In genomic region chr17:1229354-1229890, GRCh38 we compare ENCODE assay signal across 1 cellular context.
TF ChIP-seq lines count a peak whose summit lies in the region.

No MANE protein-coding gene starts in this region.

TF ChIP-seq in endothelial cell of umbilical vein, 7 proteins besides CTCF, POLR2A, EP300 and RAD21:
- TF ChIP-seq EZH2 (IDR thresholded peaks at IDR 0.05; ENCODE audit: borderline replicate concordance, low read depth, low read length, severe bottlenecking) (peak; percentile 97), POLR2AphosphoS5 (IDR thresholded peaks at IDR 0.05; ENCODE audit: insufficient read depth, low read depth, low read length) (no peak), JUN (IDR thresholded peaks at IDR 0.05; ENCODE audit: borderline replicate concordance, insufficient read depth, insufficient read length, low read depth) (no peak)
TF ChIP-seq in endothelial cell of umbilical vein: peak in this region for 1.
